Comparison of ENCODE assay signal across 16 cellular contexts in the genomic region with DNA sequence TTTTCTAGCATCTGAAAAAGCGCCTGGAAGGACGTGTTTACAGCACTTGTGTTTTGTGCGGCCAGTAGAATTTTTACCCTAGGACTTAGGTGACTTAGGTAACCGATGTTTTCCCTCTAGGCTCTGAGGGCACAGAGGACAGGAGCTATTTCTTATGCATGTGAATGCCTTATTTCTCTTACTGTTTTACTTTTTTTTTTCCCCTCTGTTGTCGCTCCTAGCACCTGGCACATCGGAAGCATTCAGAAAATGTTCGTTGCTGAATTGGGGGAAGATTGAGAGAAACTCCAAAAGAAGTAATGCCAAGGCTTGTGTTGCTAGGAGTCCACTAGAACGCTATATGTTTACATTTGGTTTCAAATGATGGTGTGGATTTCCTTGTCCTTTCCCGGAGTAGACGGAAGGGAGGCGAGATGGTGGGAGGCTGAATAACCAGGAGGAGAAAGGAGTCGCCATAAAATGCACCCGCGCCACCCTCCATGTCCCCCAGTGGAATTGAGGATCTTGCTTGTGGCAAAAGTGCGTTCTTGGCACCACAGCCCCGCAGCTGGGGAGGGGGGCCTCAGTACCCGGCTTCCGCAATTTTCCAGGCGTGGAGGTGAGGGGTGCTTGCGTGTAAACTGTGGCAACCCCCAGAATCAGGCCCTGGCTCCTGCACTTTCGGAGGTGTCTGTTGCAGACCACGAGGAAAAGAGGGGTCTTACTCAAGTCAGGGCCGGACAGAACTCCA. TPM values are rescaled to one million over a fixed set of nuclear protein-coding genes. Genes with fewer than 3 reads are reported as not detected.
A peak's percentile ranks its signal among the peaks of the same experiment; 100 is the strongest.
DNase-seq lines count a peak whose midpoint lies in the region; ATAC-seq and TF ChIP-seq lines count a peak whose summit lies in the region.
"Had no signal": no experiment of that assay in that cellular context is flagged by ENCODE, and none has a peak within 500 bp of the region (broad histone marks: within the 10 kb centered on the region; RNA-seq: fewer than 3 reads in every experiment).

No MANE protein-coding gene starts in this region.

- TF ChIP-seq CTCF in glutamatergic neuron (IDR thresholded peaks at IDR 0.05; ENCODE audit: partially characterized antibody, unreplicated experiment) (no peak), osteocyte (IDR thresholded peaks at IDR 0.05) (no peak)

- H3K36me3 Mint-ChIP-seq in activated T-cell treated with anti-CD3 and anti-CD28 coated beads, Interleukin-2, amount 50 U/mL, for 72 hours (ENCODE audit: insufficient read depth in 2 of 2) = peaks cover 0 to 2% of the 10 kb centered on the region in 2 donors
- H3K36me3 Mint-ChIP-seq in glutamatergic neuron (ENCODE audit: unreplicated experiment) = peaks cover 4% of the 10 kb centered on the region
- H3K36me3 Mint-ChIP-seq in osteocyte (ENCODE audit: unreplicated experiment) = no peaks in the 10 kb centered on the region

- H3K4me1 Mint-ChIP-seq in activated T-cell treated with anti-CD3 and anti-CD28 coated beads, Interleukin-2, amount 50 U/mL, for 72 hours (ENCODE audit: low read depth) = peaks cover 45% of the 10 kb centered on the region
- H3K4me1 Mint-ChIP-seq in glutamatergic neuron (ENCODE audit: low read depth, unreplicated experiment) = peaks cover 29% of the 10 kb centered on the region
- peaks cover 16% of the 10 kb centered on the region for H3K4me1 Mint-ChIP-seq in osteocyte (ENCODE audit: unreplicated experiment)

- no peaks in the 10 kb centered on the region for H3K9me3 Mint-ChIP-seq in activated T-cell treated with anti-CD3 and anti-CD28 coated beads, Interleukin-2, amount 50 U/mL, for 72 hours
- peaks cover 23% of the 10 kb centered on the region for H3K9me3 Mint-ChIP-seq in glutamatergic neuron (ENCODE audit: unreplicated experiment)
- H3K9me3 Mint-ChIP-seq in osteocyte (ENCODE audit: unreplicated experiment) = no peaks in the 10 kb centered on the region
- H3K9me3 Mint-ChIP-seq: activated CD4-positive, alpha-beta memory T cell treated with anti-CD3 and anti-CD28 coated beads, Interleukin-2, amount 10 ng/mL, durations not matched to agents 7 days and 5 days had no signal

- H3K27me3 ChIP-seq in HUES64 (ENCODE audit: insufficient read depth, low read length) = peaks cover 98% of the 10 kb centered on the region

- peak overlapping the region; percentile 13 for H3K27ac Mint-ChIP-seq in activated T-cell treated with anti-CD3 and anti-CD28 coated beads, Interleukin-2, amount 50 U/mL, for 72 hours
- H3K27ac Mint-ChIP-seq in glutamatergic neuron (ENCODE audit: unreplicated experiment) = peak overlapping the region; percentile 9
- no peak overlapping the region for H3K27ac Mint-ChIP-seq in osteocyte (ENCODE audit: unreplicated experiment)
- H3K27ac Mint-ChIP-seq: activated CD4-positive, alpha-beta memory T cell treated with anti-CD3 and anti-CD28 coated beads, Interleukin-2, amount 10 ng/mL, durations not matched to agents 7 days and 5 days had no signal

- H3K9me3 ChIP-seq in HUES64 (ENCODE audit: insufficient read depth, low read depth, low read length) = no peaks in the 10 kb centered on the region
- H3K9me3 ChIP-seq: gastrocnemius medialis had no signal

- H3K27ac ChIP-seq in HUES64 (ENCODE audit: low read depth, low read length) = no peak overlapping the region
- H3K27ac ChIP-seq: gastrocnemius medialis had no signal

- peaks cover 45% of the 10 kb centered on the region for H3K4me1 ChIP-seq in HUES64 (ENCODE audit: insufficient read depth, low read length)

- no peak for ATAC-seq in activated T-cell treated with anti-CD3 and anti-CD28 coated beads, Interleukin-2, amount 50 U/mL, for 72 hours (replicated peaks in 1 of 2)
- ATAC-seq: gastrocnemius medialis had no signal

- H3K36me3 ChIP-seq in HUES64 (ENCODE audit: insufficient read depth, low read length) = no peaks in the 10 kb centered on the region
- H3K36me3 ChIP-seq: gastrocnemius medialis had no signal

- H3K4me3 ChIP-seq in HUES64 (ENCODE audit: low read length) = peak overlapping the region; percentile 54

- 3% methylated on average over 23 of the region's 23 CpGs for WGBS in HUES64

- DNase-seq in activated T-cell treated with anti-CD3 and anti-CD28 coated beads, Interleukin-2, amount 50 U/mL, for 72 hours = no peak
- no peak for DNase-seq in activated T-cell treated with anti-CD3 and anti-CD28 coated beads, Interleukin-2, amount 50 U/mL, for 48 hours
- DNase-seq in glutamatergic neuron (no peak), osteocyte (ENCODE audit: extremely low spot score, unreplicated experiment) (no peak), islet precursor cell (no peak), SK-N-DZ (ENCODE audit: low spot score) (no peak), GDM1 (lab: John Stamatoyannopoulos, UW) (no peak)
- DNase-seq: activated CD4-positive, alpha-beta memory T cell treated with anti-CD3 and anti-CD28 coated beads, Interleukin-2, amount 10 ng/mL, durations not matched to agents 7 days and 5 days; COR-L47; gastrocnemius medialis; HCEC 1CT; NCI-H146; occipital lobe; SHP77; stimulated activated CD4-positive, alpha-beta T cell treated with anti-CD3 and anti-CD28 coated beads, Interleukin-4, amount 100 ng/mL, for 1 hour had no signal

- H3K9ac ChIP-seq in HUES64 (ENCODE audit: low read depth, low read length) = no peak overlapping the region

- peak overlapping the region; percentile 7 to 59 for H3K4me3 Mint-ChIP-seq in activated T-cell treated with anti-CD3 and anti-CD28 coated beads, Interleukin-2, amount 50 U/mL, for 72 hours
- H3K4me3 Mint-ChIP-seq in glutamatergic neuron (ENCODE audit: unreplicated experiment) = peak overlapping the region; percentile 68
- H3K4me3 Mint-ChIP-seq in osteocyte (ENCODE audit: unreplicated experiment) = peak overlapping the region; percentile 26
- H3K4me3 Mint-ChIP-seq: activated CD4-positive, alpha-beta memory T cell treated with anti-CD3 and anti-CD28 coated beads, Interleukin-2, amount 10 ng/mL, durations not matched to agents 7 days and 5 days had no signal

- H3K27me3 Mint-ChIP-seq in activated T-cell treated with anti-CD3 and anti-CD28 coated beads, Interleukin-2, amount 50 U/mL, for 72 hours (ENCODE audit: low read depth) = peaks cover 92% of the 10 kb centered on the region
- H3K27me3 Mint-ChIP-seq in glutamatergic neuron (ENCODE audit: unreplicated experiment) (peaks cover 24% of the 10 kb centered on the region), osteocyte (ENCODE audit: unreplicated experiment) (peaks cover 84% of the 10 kb centered on the region)

RNA-seq across cellular contexts. Expression of a gene that starts 6.8 kb away (rescaled TPM):
- total RNA-seq in activated T-cell treated with anti-CD3 and anti-CD28 coated beads, Interleukin-2, amount 50 U/mL, for 72 hours = under 1 TPM; 0.35 to 0.41 TPM
- polyA plus RNA-seq in HUES64 (2013, experiment 1 of 2) = 3.9 TPM
- polyA plus RNA-seq in HUES64 (2013, experiment 2 of 2) = 2.3 TPM
- total RNA-seq in glutamatergic neuron (ENCODE audit: unreplicated experiment) (75.1 TPM), osteocyte (not detected in 2 replicates)
- not detected in 2 replicates for polyA plus RNA-seq in SK-N-DZ (2014; cell fraction: cytosol; rRNA removed)
- not detected in 2 replicates for polyA plus RNA-seq in SK-N-DZ (2014; cell fraction: nucleus; rRNA removed)
- total RNA-seq: gastrocnemius medialis, occipital lobe had no signal

Comparison
In these comparisons a context has a peak if more than half of its experiments do, and no peak if none do; other contexts are left out.
1. RNA of a gene that starts 6.8 kb away (total RNA-seq): 75.1 TPM in glutamatergic neuron (single experiment); 0.35 to 0.41 TPM in activated T-cell treated with anti-CD3 and anti-CD28 coated beads, Interleukin-2, amount 50 U/mL, for 72 hours and not detected in osteocyte; every median in the first group is over 10 times any median in the second.
2. Peak in every context shown above with its lines, with median percentiles within 50 percentile points of each other: H3K4me3 Mint-ChIP-seq.